Comparison of ENCODE assay signal across 16 cellular contexts in the genomic region with DNA sequence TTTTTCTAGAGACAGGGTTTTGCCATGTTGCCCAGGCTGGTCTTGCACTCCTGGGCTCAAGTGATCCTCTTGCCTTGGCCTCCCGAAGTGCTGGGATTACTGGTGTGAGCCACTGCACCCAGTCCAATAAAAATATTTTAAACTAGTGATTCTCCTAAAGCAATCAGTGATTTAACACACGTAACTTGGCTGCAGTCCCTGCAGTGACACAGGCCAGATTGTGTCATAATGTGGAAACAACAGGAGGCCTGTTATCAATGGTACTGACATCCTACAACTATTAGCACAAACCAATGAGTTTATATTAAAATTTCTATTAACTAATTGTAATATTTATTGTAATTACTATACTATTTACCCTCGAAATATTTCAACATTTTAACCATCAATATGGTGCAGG. TPM values are rescaled to one million over a fixed set of nuclear protein-coding genes. Genes with fewer than 3 reads are reported as not detected.
DNase-seq lines count a peak whose midpoint lies in the region; ATAC-seq and TF ChIP-seq lines count a peak whose summit lies in the region.
"Had no signal": no experiment of that assay in that cellular context is flagged by ENCODE, and none has a peak within 500 bp of the region (broad histone marks: within the 10 kb centered on the region; RNA-seq: fewer than 3 reads in every experiment).

No MANE protein-coding gene starts in this region.

- H3K36me3 ChIP-seq in neural progenitor cell = no peaks in the 10 kb centered on the region

- peaks cover 4% of the 10 kb centered on the region for H3F3A ChIP-seq in neural progenitor cell (ENCODE audit: low read depth)

- peaks cover 32% of the 10 kb centered on the region for H3K79me2 ChIP-seq in neural progenitor cell (ENCODE audit: low read depth)

- CTCF ChIA-PET in activated CD8-positive, alpha-beta memory T cell treated with anti-CD3 and anti-CD28 coated beads, Interleukin-2, amount 10 ng/mL, durations not matched to agents 7 days and 5 days (lab: Charles Lee) = interaction anchor here (2.2 kb wide), 1 partner anchor 9 kb away, joined by 5 read pairs; no protein-coding TSS in a partner anchor

- no peak for ATAC-seq in activated CD8-positive, alpha-beta memory T cell treated with anti-CD3 and anti-CD28 coated beads, Interleukin-2, amount 10 ng/mL, durations not matched to agents 7 days and 5 days
- ATAC-seq in GM21526 (IDR thresholded peaks at IDR 0.05; ENCODE audit: low FRiP score, unreplicated experiment) (no peak), HG03108 (IDR thresholded peaks at IDR 0.05; ENCODE audit: unreplicated experiment) (no peak)

- no peaks in the 10 kb centered on the region for H3K9me3 Mint-ChIP-seq in activated CD8-positive, alpha-beta memory T cell treated with anti-CD3 and anti-CD28 coated beads, Interleukin-2, amount 10 ng/mL, durations not matched to agents 7 days and 5 days (ENCODE audit: low read depth)
- H3K9me3 Mint-ChIP-seq in IgD-negative memory B cell (no peaks in the 10 kb centered on the region), neural progenitor cell (no peaks in the 10 kb centered on the region)

- H3K27me3 ChIP-seq in neural progenitor cell = peaks cover 31% of the 10 kb centered on the region
- H3K27me3 ChIP-seq: heart left ventricle had no signal

- H3K4me3 ChIP-seq in epithelial cell of esophagus (ENCODE audit: low read length) = no peak overlapping the region
- no peak overlapping the region for H3K4me3 ChIP-seq in neural progenitor cell

- H3K9ac ChIP-seq in neural progenitor cell = no peak overlapping the region

- H3K4me1 ChIP-seq in neural progenitor cell = peaks cover 13% of the 10 kb centered on the region

- peaks cover 26% of the 10 kb centered on the region for H3K36me3 Mint-ChIP-seq in activated CD8-positive, alpha-beta memory T cell treated with anti-CD3 and anti-CD28 coated beads, Interleukin-2, amount 10 ng/mL, durations not matched to agents 7 days and 5 days
- no peaks in the 10 kb centered on the region for H3K36me3 Mint-ChIP-seq in IgD-negative memory B cell
- peaks cover 4% of the 10 kb centered on the region for H3K36me3 Mint-ChIP-seq in neural progenitor cell

- H3K4me3 Mint-ChIP-seq in activated CD8-positive, alpha-beta memory T cell treated with anti-CD3 and anti-CD28 coated beads, Interleukin-2, amount 10 ng/mL, durations not matched to agents 7 days and 5 days = peak overlapping the region; percentile 86
- H3K4me3 Mint-ChIP-seq in IgD-negative memory B cell (peak overlapping the region in 3 of 4 donors; percentile 65 to 96 (median 92)), neural progenitor cell (peak overlapping the region; percentile 97)

- no peak overlapping the region for H3K27ac Mint-ChIP-seq in activated CD8-positive, alpha-beta memory T cell treated with anti-CD3 and anti-CD28 coated beads, Interleukin-2, amount 10 ng/mL, durations not matched to agents 7 days and 5 days
- H3K27ac Mint-ChIP-seq in IgD-negative memory B cell = peak overlapping the region in 2 of 3 donors; percentile 94 to 95
- H3K27ac Mint-ChIP-seq in neural progenitor cell = no peak overlapping the region

- no peak overlapping the region for H2AFZ ChIP-seq in neural progenitor cell (replicated peaks)

- DNase-seq in activated CD8-positive, alpha-beta memory T cell treated with anti-CD3 and anti-CD28 coated beads, Interleukin-2, amount 10 ng/mL, durations not matched to agents 7 days and 5 days = no peak
- no peak for DNase-seq in activated CD8-positive, alpha-beta memory T cell treated with anti-CD3 and anti-CD28 coated beads, Interleukin-2, amount 50 U/mL, for 48 hours
- DNase-seq in epithelial cell of esophagus (ENCODE audit: low read depth) = peak; percentile 55
- no peak for DNase-seq in neural progenitor cell (ENCODE audit: low spot score)
- no peak for DNase-seq in NCI-H2171 treated with DMSO at 0.1 percent for 48 hours (lab: John Stamatoyannopoulos, UW)
- DNase-seq: activated T-cell treated with anti-CD3 and anti-CD28 coated beads for 4 hours, Calu3, MM.1S, NCI-H2081, NCI-H526, RPMI8226, T-helper 1 cell had no signal

- no peak overlapping the region for H3K27ac ChIP-seq in neural progenitor cell

- TF ChIP-seq CTCF in epithelial cell of esophagus (IDR thresholded peaks at IDR 0.05; ENCODE audit: insufficient read depth, low read depth, low read length, missing control alignments) = no peak
- no peak for TF ChIP-seq CTCF in neural progenitor cell (IDR thresholded peaks at IDR 0.05)

- peaks cover 18% of the 10 kb centered on the region for H3K27me3 Mint-ChIP-seq in activated CD8-positive, alpha-beta memory T cell treated with anti-CD3 and anti-CD28 coated beads, Interleukin-2, amount 10 ng/mL, durations not matched to agents 7 days and 5 days
- H3K27me3 Mint-ChIP-seq in IgD-negative memory B cell (peaks cover 5% of the 10 kb centered on the region), neural progenitor cell (ENCODE audit: insufficient read depth, low read depth) (peaks cover 3% of the 10 kb centered on the region)

- peaks cover 37% of the 10 kb centered on the region for H3K4me1 Mint-ChIP-seq in activated CD8-positive, alpha-beta memory T cell treated with anti-CD3 and anti-CD28 coated beads, Interleukin-2, amount 10 ng/mL, durations not matched to agents 7 days and 5 days
- H3K4me1 Mint-ChIP-seq in IgD-negative memory B cell = peaks cover 28 to 35% (median 33%) of the 10 kb centered on the region in 3 donors
- H3K4me1 Mint-ChIP-seq in neural progenitor cell = peaks cover 33% of the 10 kb centered on the region

- H3K9me3 ChIP-seq in neural progenitor cell (ENCODE audit: low read depth) = no peaks in the 10 kb centered on the region
- H3K9me3 ChIP-seq: heart left ventricle had no signal

- peaks cover 22% of the 10 kb centered on the region for H4K20me1 ChIP-seq in neural progenitor cell (ENCODE audit: low read depth)

- peak overlapping the region; percentile 87 for H3K4me2 ChIP-seq in neural progenitor cell

RNA-seq across cellular contexts. Expression of a gene that starts 1.6 kb away (rescaled TPM):
- 100 to 1,000 TPM; 123 to 178 TPM for total RNA-seq in activated CD8-positive, alpha-beta memory T cell treated with anti-CD3 and anti-CD28 coated beads, Interleukin-2, amount 10 ng/mL, durations not matched to agents 7 days and 5 days
- 79.2 TPM for polyA plus RNA-seq in IgD-negative memory B cell
- total RNA-seq in neural progenitor cell (ENCODE audit: low replicate concordance) = 79.1 and 92.6 TPM in 2 replicates

Comparison
In these comparisons a context has a peak if more than half of its experiments do, and no peak if none do; other contexts are left out.
1. H3K27ac Mint-ChIP-seq: peak in IgD-negative memory B cell (2 of 3); none in activated CD8-positive, alpha-beta memory T cell treated with anti-CD3 and anti-CD28 coated beads, Interleukin-2, amount 10 ng/mL, durations not matched to agents 7 days and 5 days (single experiment) and neural progenitor cell (single experiment).
2. Peak in every context shown above with its lines, with median percentiles within 50 percentile points of each other: H3K4me3 Mint-ChIP-seq.